Comparison of ENCODE assay signal across 35 cellular contexts in the genomic region with DNA sequence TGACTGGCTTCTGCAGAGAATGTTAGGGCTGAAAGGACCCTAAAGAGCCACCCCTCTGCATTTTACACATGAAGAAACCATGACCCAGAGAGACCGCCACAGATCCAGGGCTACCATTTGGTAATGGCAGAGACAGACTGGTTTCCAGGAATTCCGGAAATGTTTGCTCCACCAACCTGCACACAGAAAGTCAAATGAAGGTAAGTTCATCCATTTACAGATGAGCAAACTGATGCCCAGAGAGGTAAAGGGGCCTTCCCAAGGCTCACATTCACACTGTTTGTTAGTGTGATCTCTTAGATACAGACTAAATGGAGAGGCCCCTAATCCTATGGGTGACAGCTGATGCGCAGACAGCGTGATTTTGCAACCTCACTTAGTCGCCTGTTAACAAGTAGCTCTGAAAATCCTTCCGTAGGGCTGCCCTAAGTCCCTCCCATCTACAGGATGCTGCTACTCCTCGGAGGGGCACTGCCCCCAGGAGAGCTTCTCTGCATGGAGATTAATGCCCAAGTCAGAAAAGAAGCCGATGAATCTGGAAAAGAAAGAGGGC. TPM values are rescaled to one million over a fixed set of nuclear protein-coding genes. Genes with fewer than 3 reads are reported as not detected.
DNase-seq lines count a peak whose midpoint lies in the region; ATAC-seq, FAIRE-seq and TF ChIP-seq lines count a peak whose summit lies in the region.
"Had no signal": no experiment of that assay in that cellular context is flagged by ENCODE, and none has a peak within 500 bp of the region (broad histone marks: within the 10 kb centered on the region; RNA-seq: fewer than 3 reads in every experiment).

No MANE protein-coding gene starts in this region.

- H2AFZ ChIP-seq in Loucy (ENCODE audit: low read length) (no peak overlapping the region), neural progenitor cell (replicated peaks) (no peak overlapping the region)

- no peak overlapping the region for H2AK5ac ChIP-seq in mesendoderm (ENCODE audit: low read length)

- H3K4me3 Mint-ChIP-seq in neural progenitor cell, result no peak overlapping the region
- H3K4me3 Mint-ChIP-seq: activated CD4-positive, alpha-beta T cell treated with anti-CD3 and anti-CD28 coated beads for 36 hours; activated naive CD8-positive, alpha-beta T cell treated with anti-CD3 and anti-CD28 coated beads for 36 hours; activated T-helper 17 cell treated with anti-CD3 and anti-CD28 coated beads, Interleukin-2, amount 50 U/mL, for 72 hours; memory B cell had no signal

- H3K36me3 ChIP-seq in BLaER1 treated with 17β-estradiol and CSF1 and Interleukin-3, amounts not matched to agents 10 nM and 100 nM, result no peaks in the 10 kb centered on the region
- no peaks in the 10 kb centered on the region for H3K36me3 ChIP-seq in Loucy (ENCODE audit: insufficient read depth, low read length)
- no peaks in the 10 kb centered on the region for H3K36me3 ChIP-seq in WERI-Rb-1
- no peaks in the 10 kb centered on the region for H3K36me3 ChIP-seq in neural progenitor cell
- no peaks in the 10 kb centered on the region for H3K36me3 ChIP-seq in mesendoderm (ENCODE audit: control insufficient read depth, insufficient read depth, low read length)
- H3K36me3 ChIP-seq: ascending aorta, cardiac muscle cell, colonic mucosa, left lung, Peyer's patch, prostate gland, thyroid gland, vagina had no signal

- H3K4ac ChIP-seq in mesendoderm (ENCODE audit: low read depth, low read length), result no peak overlapping the region

- no peaks in the 10 kb centered on the region for H3K9me3 ChIP-seq in BLaER1 treated with 17β-estradiol and CSF1 and Interleukin-3, amounts not matched to agents 10 nM and 100 nM (replicated peaks in 1 of 11)
- H3K9me3 ChIP-seq in Loucy (ENCODE audit: insufficient read depth, low read depth, low read length), result no peaks in the 10 kb centered on the region
- no peaks in the 10 kb centered on the region for H3K9me3 ChIP-seq in WERI-Rb-1 (ENCODE audit: severe bottlenecking)
- no peaks in the 10 kb centered on the region for H3K9me3 ChIP-seq in neural progenitor cell (ENCODE audit: low read depth)
- H3K9me3 ChIP-seq: ascending aorta, colonic mucosa, left lung, Peyer's patch, prostate gland, thyroid gland, vagina had no signal

- H3K4me1 ChIP-seq in BLaER1 treated with 17β-estradiol and CSF1 and Interleukin-3, amounts not matched to agents 10 nM and 100 nM, result peaks cover 82 to 98% (median 92%) of the 10 kb centered on the region in 10 experiments
- H3K4me1 ChIP-seq in Loucy (ENCODE audit: insufficient read depth, low read length, poor library complexity, severe bottlenecking) (peaks cover 50% of the 10 kb centered on the region), neural progenitor cell (peaks cover 9% of the 10 kb centered on the region), mesendoderm (ENCODE audit: control insufficient read depth, low read depth, low read length) (peaks cover 9% of the 10 kb centered on the region)
- H3K4me1 ChIP-seq: colonic mucosa, prostate gland had no signal

- WGBS in mesendoderm (ENCODE audit: extremely low coverage, insufficient coverage, low lambda C conversion rate), result no CpG with 5 or more reads among the region's 8 CpGs

- no peak overlapping the region for H2BK120ac ChIP-seq in mesendoderm (ENCODE audit: low read depth, low read length)

- TF ChIP-seq POLR2A in GM12891 (IDR thresholded peaks at IDR 0.05; ENCODE audit: low read depth, low read length), result no peak

- no peaks in the 10 kb centered on the region for H3K27me3 ChIP-seq in BLaER1 treated with 17β-estradiol and CSF1 and Interleukin-3, amounts not matched to agents 10 nM and 100 nM
- no peaks in the 10 kb centered on the region for H3K27me3 ChIP-seq in Loucy (ENCODE audit: insufficient read depth, low read length, poor library complexity, severe bottlenecking)
- no peaks in the 10 kb centered on the region for H3K27me3 ChIP-seq in WERI-Rb-1 (ENCODE audit: insufficient read depth, low read depth, severe bottlenecking)
- H3K27me3 ChIP-seq in neural progenitor cell, result no peaks in the 10 kb centered on the region
- H3K27me3 ChIP-seq in mesendoderm (ENCODE audit: insufficient read depth, low read length, poor library complexity), result no peaks in the 10 kb centered on the region
- H3K27me3 ChIP-seq: ascending aorta, cardiac muscle cell, colonic mucosa, Peyer's patch, thyroid gland, vagina had no signal

- H3K4me3 ChIP-seq in BLaER1 treated with 17β-estradiol and CSF1 and Interleukin-3, amounts not matched to agents 10 nM and 100 nM, result peak overlapping the region in 1 of 10 experiments; percentile 1; a peak in 2 of 20 replicates
- H3K4me3 ChIP-seq in Loucy (ENCODE audit: low read length, poor library complexity, severe bottlenecking), result no peak overlapping the region
- H3K4me3 ChIP-seq in WERI-Rb-1 (ENCODE audit: low read depth, low read length), result no peak overlapping the region
- no peak overlapping the region for H3K4me3 ChIP-seq in neural progenitor cell
- no peak overlapping the region for H3K4me3 ChIP-seq in mesendoderm (ENCODE audit: low read length)
- H3K4me3 ChIP-seq: ascending aorta, cardiac muscle cell, colonic mucosa, left lung, Peyer's patch, prostate gland, thyroid gland, vagina had no signal

- no peak overlapping the region for H2BK15ac ChIP-seq in mesendoderm (replicated peaks; ENCODE audit: low read depth)

- no peak overlapping the region for H3K18ac ChIP-seq in mesendoderm (ENCODE audit: low read length)

- H3K4me2 ChIP-seq in BLaER1 treated with 17β-estradiol and CSF1 and Interleukin-3, amounts not matched to agents 10 nM and 100 nM, result peak overlapping the region; percentile 83 to 95 (median 90)
- H3K4me2 ChIP-seq in Loucy (ENCODE audit: low read depth, low read length, poor library complexity, severe bottlenecking) (no peak overlapping the region), neural progenitor cell (no peak overlapping the region), mesendoderm (ENCODE audit: low read length) (no peak overlapping the region)

- no peak overlapping the region for H2BK5ac ChIP-seq in mesendoderm (ENCODE audit: low read length)

- TF ChIP-seq CTCF in Loucy (conservative IDR thresholded peaks at IDR 0.05; ENCODE audit: low read length) (no peak), WERI-Rb-1 (IDR thresholded peaks at IDR 0.05; ENCODE audit: low read depth, low read length) (no peak), neural progenitor cell (IDR thresholded peaks at IDR 0.05) (no peak)

- H3K79me1 ChIP-seq in mesendoderm (ENCODE audit: low read length), result no peaks in the 10 kb centered on the region

- FAIRE-seq in GM12891 (lab: Jason Lieb, UNC), result no peak
- FAIRE-seq: GM18507, H54, islet of Langerhans had no signal

- H3K9ac ChIP-seq in BLaER1 treated with 17β-estradiol and CSF1 and Interleukin-3, amounts not matched to agents 10 nM and 100 nM, result peak overlapping the region in 7 of 11 experiments; percentile 42 to 75 (median 72); a peak in 11 of 22 replicates
- H3K9ac ChIP-seq in Loucy (ENCODE audit: low read depth, low read length, poor library complexity, severe bottlenecking) (peak overlapping the region; percentile 34), neural progenitor cell (no peak overlapping the region), mesendoderm (ENCODE audit: low read length) (no peak overlapping the region)

- peak overlapping the region; percentile 61 to 93 (median 82); a peak in 21 of 22 replicates for H3K27ac ChIP-seq in BLaER1 treated with 17β-estradiol and CSF1 and Interleukin-3, amounts not matched to agents 10 nM and 100 nM
- H3K27ac ChIP-seq in WERI-Rb-1 (peak overlapping the region; percentile 67), neural progenitor cell (no peak overlapping the region), mesendoderm (ENCODE audit: low read depth, low read length) (no peak overlapping the region)
- H3K27ac ChIP-seq: ascending aorta, cardiac muscle cell, colonic mucosa, HL-60, left lung, Peyer's patch, prostate gland, thyroid gland, vagina had no signal

- no peaks in the 10 kb centered on the region for H4K20me1 ChIP-seq in BLaER1 treated with 17β-estradiol and CSF1 and Interleukin-3, amounts not matched to agents 10 nM and 100 nM
- H4K20me1 ChIP-seq in Loucy (ENCODE audit: insufficient read depth, low read length, poor library complexity, severe bottlenecking) (no peaks in the 10 kb centered on the region), neural progenitor cell (ENCODE audit: low read depth) (no peaks in the 10 kb centered on the region)

- H3K23ac ChIP-seq in mesendoderm (ENCODE audit: low read length), result no peak overlapping the region

- H3F3A ChIP-seq in Loucy (ENCODE audit: low read depth) (no peaks in the 10 kb centered on the region), neural progenitor cell (ENCODE audit: low read depth) (no peaks in the 10 kb centered on the region)

- H3K27me3 Mint-ChIP-seq in neural progenitor cell (ENCODE audit: insufficient read depth, low read depth), result peaks cover 6% of the 10 kb centered on the region
- H3K27me3 Mint-ChIP-seq: activated CD4-positive, alpha-beta T cell treated with anti-CD3 and anti-CD28 coated beads for 36 hours; activated naive CD8-positive, alpha-beta T cell treated with anti-CD3 and anti-CD28 coated beads for 36 hours; activated T-helper 17 cell treated with anti-CD3 and anti-CD28 coated beads, Interleukin-2, amount 50 U/mL, for 72 hours; memory B cell had no signal

- H3K9me2 ChIP-seq in Loucy (replicated peaks; ENCODE audit: low read depth, low read length), result no peaks in the 10 kb centered on the region

- no peaks in the 10 kb centered on the region for H3K36me3 Mint-ChIP-seq in neural progenitor cell
- H3K36me3 Mint-ChIP-seq: activated naive CD8-positive, alpha-beta T cell treated with anti-CD3 and anti-CD28 coated beads for 36 hours had no signal

- H3K27ac Mint-ChIP-seq in neural progenitor cell, result peak overlapping the region; percentile 53
- H3K27ac Mint-ChIP-seq: activated CD4-positive, alpha-beta T cell treated with anti-CD3 and anti-CD28 coated beads for 36 hours; activated naive CD8-positive, alpha-beta T cell treated with anti-CD3 and anti-CD28 coated beads for 36 hours; activated T-helper 17 cell treated with anti-CD3 and anti-CD28 coated beads, Interleukin-2, amount 50 U/mL, for 72 hours; memory B cell had no signal

- DNase-seq in WERI-Rb-1, result peak; percentile 72
- no peak for DNase-seq in neural progenitor cell (ENCODE audit: low spot score)
- no peak for DNase-seq in mesendoderm
- no peak for DNase-seq in activated gamma-delta T cell treated with Interleukin-2 at 50 U/mL for 16 hours
- no peak for DNase-seq in GM12891 (ENCODE audit: insufficient read length, low spot score)
- DNase-seq: activated CD4-positive, alpha-beta T cell treated with anti-CD3 and anti-CD28 coated beads for 36 hours; activated naive CD8-positive, alpha-beta T cell treated with anti-CD3 and anti-CD28 coated beads for 36 hours; colonic mucosa; effector CD8-positive, alpha-beta T cell; EL; glutamatergic neuron; left lung; NCI-H1417 treated with DMSO at 0.1 percent for 48 hours; NCI-H2081; NCI-H2227 treated with DMSO at 0.1 percent for 48 hours; NCI-H526; Peyer's patch; SHP77; stimulated activated CD4-positive, alpha-beta T cell treated with anti-CD3 and anti-CD28 coated beads, Interleukin-12 subunit alpha, Interleukin-12 subunit beta, amount 100 ng/mL, for 4 hours; stimulated activated CD4-positive, alpha-beta T cell treated with anti-CD3 and anti-CD28 coated beads, Interleukin-2, amount 100 ng/mL, for 48 hours; thyroid gland had no signal

- H4K5ac ChIP-seq in mesendoderm (ENCODE audit: low read length), result no peak overlapping the region

- H3K9me3 Mint-ChIP-seq in neural progenitor cell, result no peaks in the 10 kb centered on the region
- H3K9me3 Mint-ChIP-seq: activated naive CD8-positive, alpha-beta T cell treated with anti-CD3 and anti-CD28 coated beads for 36 hours; activated T-helper 17 cell treated with anti-CD3 and anti-CD28 coated beads, Interleukin-2, amount 50 U/mL, for 72 hours; memory B cell had no signal

- H3K56ac ChIP-seq in mesendoderm (ENCODE audit: low read length), result no peak overlapping the region

- peaks cover 51% of the 10 kb centered on the region for H3K4me1 Mint-ChIP-seq in neural progenitor cell
- H3K4me1 Mint-ChIP-seq: activated T-helper 17 cell treated with anti-CD3 and anti-CD28 coated beads, Interleukin-2, amount 50 U/mL, for 72 hours had no signal

- H3K79me2 ChIP-seq in Loucy (ENCODE audit: insufficient read depth, low read length) (no peaks in the 10 kb centered on the region), neural progenitor cell (ENCODE audit: low read depth) (no peaks in the 10 kb centered on the region), mesendoderm (ENCODE audit: control insufficient read depth, insufficient read depth, low read length) (no peaks in the 10 kb centered on the region)

- no peak for ATAC-seq in GM21367 (IDR thresholded peaks at IDR 0.05; ENCODE audit: unreplicated experiment)
- ATAC-seq: activated CD4-positive, alpha-beta T cell treated with anti-CD3 and anti-CD28 coated beads for 36 hours; activated T-helper 17 cell treated with anti-CD3 and anti-CD28 coated beads, Interleukin-2, amount 50 U/mL, for 72 hours; left lung; sciatic nerve had no signal

- H4K8ac ChIP-seq in mesendoderm (ENCODE audit: low read depth, low read length), result no peak overlapping the region

RNA-seq across cellular contexts. Expression of a gene that starts 33.8 kb away (rescaled TPM):
- 42.9 and 95.5 TPM in 2 replicates for total RNA-seq in neural progenitor cell (ENCODE audit: low replicate concordance)
- polyA plus RNA-seq in mesendoderm (2013, experiment 1 of 2), result 81.7 TPM
- polyA plus RNA-seq in mesendoderm (2013, experiment 2 of 2), result 85.1 TPM
- 48.8 TPM for polyA plus RNA-seq in GM12891 (2012; ENCODE audit: low read depth, missing spikeins)

Comparison
In these comparisons a context has a peak if more than half of its experiments do, and no peak if none do; other contexts are left out.
1. H3K27ac ChIP-seq: peak in BLaER1 treated with 17β-estradiol and CSF1 and Interleukin-3, amounts not matched to agents 10 nM and 100 nM (11 of 11) and WERI-Rb-1 (single experiment); none in neural progenitor cell (single experiment) and mesendoderm (single experiment).
2. H3K4me2 ChIP-seq: peak in BLaER1 treated with 17β-estradiol and CSF1 and Interleukin-3, amounts not matched to agents 10 nM and 100 nM (11 of 11); none in Loucy (single experiment), neural progenitor cell (single experiment) and mesendoderm (single experiment).
3. H3K9ac ChIP-seq: peak in BLaER1 treated with 17β-estradiol and CSF1 and Interleukin-3, amounts not matched to agents 10 nM and 100 nM (7 of 11) and Loucy (single experiment); none in neural progenitor cell (single experiment) and mesendoderm (single experiment).